In genomic region chr6:34315780-34316179, GRCh38 we compare ENCODE assay signal across 10 cellular contexts.
DNase-seq lines count a peak whose midpoint lies in the region; ATAC-seq and TF ChIP-seq lines count a peak whose summit lies in the region.
"Had no signal": no experiment of that assay in that cellular context is flagged by ENCODE, and none has a peak within 500 bp of the region (broad histone marks: within the 10 kb centered on the region; RNA-seq: fewer than 3 reads in every experiment).

No MANE protein-coding gene starts in this region.

- H3K27me3 ChIP-seq in SU-DHL-6 (ENCODE audit: low read length) (no peaks in the 10 kb centered on the region), hepatocyte (no peaks in the 10 kb centered on the region), foreskin keratinocyte (no peaks in the 10 kb centered on the region)
- H3K27me3 ChIP-seq: BE2C, right atrium auricular region had no signal

- TF ChIP-seq CTCF in SU-DHL-6 (IDR thresholded peaks at IDR 0.05; ENCODE audit: insufficient read depth, low read length, poor library complexity, severe bottlenecking): no peak
- no peak for TF ChIP-seq CTCF in hepatocyte (IDR thresholded peaks at IDR 0.05; ENCODE audit: poor library complexity)
- no peak for TF ChIP-seq CTCF in foreskin keratinocyte (conservative IDR thresholded peaks at IDR 0.05)

- H3K36me3 ChIP-seq in SU-DHL-6 (ENCODE audit: low read length): no peaks in the 10 kb centered on the region
- no peaks in the 10 kb centered on the region for H3K36me3 ChIP-seq in hepatocyte (replicated peaks; ENCODE audit: insufficient read depth, low read depth)
- H3K36me3 ChIP-seq: right atrium auricular region had no signal

- peak; percentile 5 for DNase-seq in stimulated activated CD4-positive, alpha-beta T cell treated with anti-CD3 and anti-CD28 coated beads, Interleukin-1b, Interleukin-23, amount 100 ng/mL, for 48 hours
- DNase-seq in stimulated activated CD4-positive, alpha-beta T cell treated with anti-CD3 and anti-CD28 coated beads, Interleukin-2, amount 100 ng/mL, for 48 hours: no peak
- DNase-seq in hepatocyte (ENCODE audit: low spot score): no peak
- no peak for DNase-seq in cerebellar cortex (ENCODE audit: low spot score)
- no peak for DNase-seq in foreskin keratinocyte
- DNase-seq: BE2C had no signal

- peak overlapping the region; percentile 41 for H3K4me2 ChIP-seq in SU-DHL-6 (ENCODE audit: low read depth, low read length, poor library complexity, severe bottlenecking)
- H3K4me2 ChIP-seq in hepatocyte: no peak overlapping the region

- no peak overlapping the region for H3K4me3 ChIP-seq in SU-DHL-6 (ENCODE audit: insufficient read depth, low read length, poor library complexity, severe bottlenecking)
- H3K4me3 ChIP-seq in hepatocyte: no peak overlapping the region
- H3K4me3 ChIP-seq: right atrium auricular region had no signal

- ATAC-seq in HG02759 (IDR thresholded peaks at IDR 0.05; ENCODE audit: unreplicated experiment) (no peak), HG03565 (IDR thresholded peaks at IDR 0.05; ENCODE audit: unreplicated experiment) (no peak), foreskin keratinocyte (no peak)

- 74% methylated on average over 6 of the region's 6 CpGs for WGBS in hepatocyte (ENCODE audit: low lambda C conversion rate, missing lambda C conversion rate)

- no peaks in the 10 kb centered on the region for H3K9me2 ChIP-seq in SU-DHL-6 (replicated peaks; ENCODE audit: insufficient read depth, low read length)
- H3K9me2 ChIP-seq in hepatocyte (replicated peaks; ENCODE audit: insufficient read depth): no peaks in the 10 kb centered on the region

- H3K27ac ChIP-seq in SU-DHL-6 (ENCODE audit: low read depth, low read length): peak overlapping the region; percentile 49
- peak overlapping the region; percentile 17 for H3K27ac ChIP-seq in hepatocyte
- no peak overlapping the region for H3K27ac ChIP-seq in foreskin keratinocyte

- H2AFZ ChIP-seq in SU-DHL-6 (ENCODE audit: low read depth, low read length, severe bottlenecking): peak overlapping the region; percentile 0
- H2AFZ ChIP-seq in hepatocyte: no peak overlapping the region

- H3K79me2 ChIP-seq in SU-DHL-6 (ENCODE audit: insufficient read depth, low read length): peaks cover 60% of the 10 kb centered on the region
- H3K79me2 ChIP-seq in hepatocyte: peaks cover 42% of the 10 kb centered on the region

- H4K20me1 ChIP-seq in SU-DHL-6 (ENCODE audit: low read depth, low read length) (peaks cover 28% of the 10 kb centered on the region; the same call in 1 of the 2 replicates), hepatocyte (ENCODE audit: insufficient read depth, poor library complexity, severe bottlenecking) (no peaks in the 10 kb centered on the region)

- peak overlapping the region; percentile 8; the same call in 1 of the 2 replicates for H3K9ac ChIP-seq in SU-DHL-6 (ENCODE audit: low read length)

- H3K4me1 ChIP-seq in hepatocyte (ENCODE audit: insufficient read depth) (peaks cover 28% of the 10 kb centered on the region), foreskin keratinocyte (peaks cover 8% of the 10 kb centered on the region)

- no peaks in the 10 kb centered on the region for H3K9me3 ChIP-seq in SU-DHL-6 (ENCODE audit: insufficient read depth, low read length)
- no peaks in the 10 kb centered on the region for H3K9me3 ChIP-seq in hepatocyte (ENCODE audit: low read depth)
- H3K9me3 ChIP-seq: BE2C, right atrium auricular region had no signal

- peaks cover 10% of the 10 kb centered on the region; the same call in 1 of the 2 replicates for H3F3A ChIP-seq in SU-DHL-6 (ENCODE audit: insufficient read depth)
